In genomic region chr13:99256709-99257108, GRCh38 we compare ENCODE assay signal across 14 cellular contexts. TPM values are rescaled to one million over a fixed set of nuclear protein-coding genes. Genes with fewer than 3 reads are reported as not detected.
A peak's percentile ranks its signal among the peaks of the same experiment; 100 is the strongest.
DNase-seq lines count a peak whose midpoint lies in the region; ATAC-seq and TF ChIP-seq lines count a peak whose summit lies in the region.
"Had no signal": no experiment of that assay in that cellular context is flagged by ENCODE, and none has a peak within 500 bp of the region (broad histone marks: within the 10 kb centered on the region; RNA-seq: fewer than 3 reads in every experiment).

No MANE protein-coding gene starts in this region.

- H3K36me3 Mint-ChIP-seq in activated T-cell treated with anti-CD3 and anti-CD28 coated beads, Interleukin-2, amount 50 U/mL, for 72 hours (ENCODE audit: insufficient read depth in 2 of 2): peaks cover 13 to 34% of the 10 kb centered on the region in 2 donors
- peaks cover 9% of the 10 kb centered on the region for H3K36me3 Mint-ChIP-seq in chondrocyte (ENCODE audit: low read depth)

- 49% methylated on average over 3 of the region's 3 CpGs for WGBS in smooth muscle cell (ENCODE audit: low lambda C conversion rate)
- WGBS in right lobe of liver (ENCODE audit: insufficient coverage, low coverage, low lambda C conversion rate, missing lambda C conversion rate): 53% methylated on average over 3 of the region's 3 CpGs

- H3K27ac ChIP-seq in OCI-LY3 (ENCODE audit: low read length) (no peak overlapping the region), smooth muscle cell (ENCODE audit: low read depth) (no peak overlapping the region), right lobe of liver (no peak overlapping the region)

- no peak for ATAC-seq in activated T-cell treated with anti-CD3 and anti-CD28 coated beads, Interleukin-2, amount 50 U/mL, for 72 hours (replicated peaks in 1 of 2)
- ATAC-seq in GM21528 (IDR thresholded peaks at IDR 0.05; ENCODE audit: low FRiP score, unreplicated experiment) (no peak), right lobe of liver (no peak)
- ATAC-seq: activated CD4-positive, CD25-positive, alpha-beta regulatory T cell treated with anti-CD3 and anti-CD28 coated beads, Interleukin-2, amount 50 U/mL, for 24 hours; PC-3 had no signal

- H3K9me3 Mint-ChIP-seq in activated T-cell treated with anti-CD3 and anti-CD28 coated beads, Interleukin-2, amount 50 U/mL, for 72 hours: no peaks in the 10 kb centered on the region
- no peaks in the 10 kb centered on the region for H3K9me3 Mint-ChIP-seq in chondrocyte (ENCODE audit: low read depth)

- H3K4me3 ChIP-seq in OCI-LY3 (ENCODE audit: low read length) (peak overlapping the region; percentile 27; the same call in 1 of the 2 replicates), smooth muscle cell (no peak overlapping the region), right lobe of liver (no peak overlapping the region)

- no peaks in the 10 kb centered on the region for H3K27me3 Mint-ChIP-seq in activated T-cell treated with anti-CD3 and anti-CD28 coated beads, Interleukin-2, amount 50 U/mL, for 72 hours (ENCODE audit: low read depth)
- H3K27me3 Mint-ChIP-seq in chondrocyte (ENCODE audit: low read depth): no peaks in the 10 kb centered on the region

- H3K4me1 ChIP-seq in OCI-LY3 (ENCODE audit: low read length) (peaks cover 39% of the 10 kb centered on the region), smooth muscle cell (ENCODE audit: low read depth) (peaks cover 9% of the 10 kb centered on the region), right lobe of liver (peaks cover 0 to 10% (median 0%) of the 10 kb centered on the region in 4 donors)

- H3K27ac Mint-ChIP-seq in activated T-cell treated with anti-CD3 and anti-CD28 coated beads, Interleukin-2, amount 50 U/mL, for 72 hours: peak overlapping the region; percentile 26
- peak overlapping the region; percentile 63 for H3K27ac Mint-ChIP-seq in chondrocyte (ENCODE audit: unreplicated experiment)

- H3K9ac ChIP-seq in OCI-LY3 (ENCODE audit: low read length) (no peak overlapping the region), smooth muscle cell (ENCODE audit: low read depth) (no peak overlapping the region)

- H3K9me3 ChIP-seq in OCI-LY3 (ENCODE audit: insufficient read depth, low read length) (no peaks in the 10 kb centered on the region), smooth muscle cell (replicated peaks; ENCODE audit: low read depth) (no peaks in the 10 kb centered on the region), right lobe of liver (no peaks in the 10 kb centered on the region)

- H3K4me1 Mint-ChIP-seq in activated T-cell treated with anti-CD3 and anti-CD28 coated beads, Interleukin-2, amount 50 U/mL, for 72 hours (ENCODE audit: low read depth): peaks cover 75% of the 10 kb centered on the region
- H3K4me1 Mint-ChIP-seq in chondrocyte (ENCODE audit: low read depth): peaks cover 17% of the 10 kb centered on the region

- no peak for DNase-seq in activated T-cell treated with anti-CD3 and anti-CD28 coated beads, Interleukin-2, amount 50 U/mL, for 72 hours
- DNase-seq in activated T-cell treated with anti-CD3 and anti-CD28 coated beads, Interleukin-2, amount 50 U/mL, for 48 hours: no peak
- DNase-seq in chondrocyte (ENCODE audit: low spot score): no peak
- DNase-seq in smooth muscle cell (lab: John Stamatoyannopoulos, UW; ENCODE audit: unreplicated experiment): no peak
- DNase-seq in NCI-H2107 (lab: John Stamatoyannopoulos, UW): no peak
- no peak for DNase-seq in right lobe of liver
- DNase-seq: midbrain, NCI-H1092 treated with DMSO at 0.1 percent for 48 hours, PC-3 had no signal

- H3K79me2 ChIP-seq in OCI-LY3 (ENCODE audit: low read length) (no peaks in the 10 kb centered on the region), smooth muscle cell (ENCODE audit: low read depth) (no peaks in the 10 kb centered on the region)

- no peak overlapping the region for H2AFZ ChIP-seq in OCI-LY3 (ENCODE audit: low read depth, low read length)
- no peak overlapping the region for H2AFZ ChIP-seq in smooth muscle cell (ENCODE audit: low read depth)

- peak overlapping the region; percentile 78 to 80 for H3K4me3 Mint-ChIP-seq in activated T-cell treated with anti-CD3 and anti-CD28 coated beads, Interleukin-2, amount 50 U/mL, for 72 hours
- H3K4me3 Mint-ChIP-seq in chondrocyte (ENCODE audit: unreplicated experiment): no peak overlapping the region

- no peaks in the 10 kb centered on the region for H3F3A ChIP-seq in smooth muscle cell (ENCODE audit: low read depth)

- H4K20me1 ChIP-seq in OCI-LY3 (ENCODE audit: insufficient read depth, low read length) (peaks cover 40% of the 10 kb centered on the region), smooth muscle cell (ENCODE audit: low read depth) (peaks cover 9% of the 10 kb centered on the region)

- intact Hi-C loops in right lobe of liver (cut with DNase I): no loop called here

- H3K36me3 ChIP-seq in OCI-LY3 (replicated peaks; ENCODE audit: low read depth, low read length): peaks cover 26% of the 10 kb centered on the region
- no peaks in the 10 kb centered on the region for H3K36me3 ChIP-seq in smooth muscle cell (ENCODE audit: low read depth)
- peaks cover 0 to 4% (median 0%) of the 10 kb centered on the region in 4 donors for H3K36me3 ChIP-seq in right lobe of liver

- H3K27me3 ChIP-seq in OCI-LY3 (ENCODE audit: low read depth, low read length) (peaks cover 30% of the 10 kb centered on the region), smooth muscle cell (ENCODE audit: low read depth) (no peaks in the 10 kb centered on the region), right lobe of liver (no peaks in the 10 kb centered on the region)

- H3K4me2 ChIP-seq in OCI-LY3 (ENCODE audit: low read length) (peak overlapping the region; percentile 43), smooth muscle cell (peak overlapping the region; percentile 7)

- TF ChIP-seq CTCF in OCI-LY3 (IDR thresholded peaks at IDR 0.05; ENCODE audit: low read depth, low read length) (no peak), chondrocyte (IDR thresholded peaks at IDR 0.05) (no peak), smooth muscle cell (IDR thresholded peaks at IDR 0.05; ENCODE audit: borderline replicate concordance, insufficient read depth, poor library complexity, severe bottlenecking) (no peak), right lobe of liver (IDR thresholded peaks at IDR 0.05) (no peak)

- no peak for TF ChIP-seq POLR2A in right lobe of liver (IDR thresholded peaks at IDR 0.05)

RNA-seq across cellular contexts. Expression of gene GPR18, which starts 1.5 kb away (rescaled TPM):
- 10 to 100 TPM; 12.4 to 17.3 TPM for total RNA-seq in activated T-cell treated with anti-CD3 and anti-CD28 coated beads, Interleukin-2, amount 50 U/mL, for 72 hours
- total RNA-seq in chondrocyte (not detected in 3 replicates), smooth muscle cell (0.36 TPM in 1 of 2 replicates, not detected in the other), right lobe of liver (under 1 TPM in 2 of 6 experiments, not detected in 4; 0.13 to 0.17 TPM)
- 0.38 TPM in 1 of 2 replicates, not detected in the other for polyA plus RNA-seq in smooth muscle cell
- total RNA-seq: bronchial epithelial cell, PC-3 had no signal
- polyA plus RNA-seq: AG04450 had no signal

RNA-seq across cellular contexts. Expression of gene GPR183, which starts 50.5 kb away (rescaled TPM):
- total RNA-seq in activated T-cell treated with anti-CD3 and anti-CD28 coated beads, Interleukin-2, amount 50 U/mL, for 72 hours: 10 to 100 TPM; 32.8 to 57.5 TPM
- total RNA-seq in chondrocyte (0.63 to 5.7 TPM (median 5.7 TPM) in 3 replicates), smooth muscle cell (33.0 and 46.4 TPM in 2 replicates), right lobe of liver (1 to 10 TPM in 3 of 6 experiments, under 1 TPM in 3; 0.26 to 3.2 (median 1.0) TPM)
- polyA plus RNA-seq in smooth muscle cell: 26.8 and 32.4 TPM in 2 replicates
- total RNA-seq: bronchial epithelial cell, PC-3 had no signal

RNA-seq across cellular contexts. Expression of gene UBAC2, which starts 56.1 kb away (rescaled TPM):
- 10 to 100 TPM; 76.7 to 80.3 TPM for total RNA-seq in activated T-cell treated with anti-CD3 and anti-CD28 coated beads, Interleukin-2, amount 50 U/mL, for 72 hours
- total RNA-seq in chondrocyte: 70.8 to 76.0 TPM (median 74.9 TPM) in 3 replicates
- 58.4 and 69.9 TPM in 2 replicates for total RNA-seq in smooth muscle cell
- polyA plus RNA-seq in smooth muscle cell: 74.0 and 85.3 TPM in 2 replicates
- 10 to 100 TPM; 30.2 to 45.0 (median 37.0) TPM for total RNA-seq in right lobe of liver
